Comparison of ENCODE assay signal across 8 cellular contexts in the genomic region with DNA sequence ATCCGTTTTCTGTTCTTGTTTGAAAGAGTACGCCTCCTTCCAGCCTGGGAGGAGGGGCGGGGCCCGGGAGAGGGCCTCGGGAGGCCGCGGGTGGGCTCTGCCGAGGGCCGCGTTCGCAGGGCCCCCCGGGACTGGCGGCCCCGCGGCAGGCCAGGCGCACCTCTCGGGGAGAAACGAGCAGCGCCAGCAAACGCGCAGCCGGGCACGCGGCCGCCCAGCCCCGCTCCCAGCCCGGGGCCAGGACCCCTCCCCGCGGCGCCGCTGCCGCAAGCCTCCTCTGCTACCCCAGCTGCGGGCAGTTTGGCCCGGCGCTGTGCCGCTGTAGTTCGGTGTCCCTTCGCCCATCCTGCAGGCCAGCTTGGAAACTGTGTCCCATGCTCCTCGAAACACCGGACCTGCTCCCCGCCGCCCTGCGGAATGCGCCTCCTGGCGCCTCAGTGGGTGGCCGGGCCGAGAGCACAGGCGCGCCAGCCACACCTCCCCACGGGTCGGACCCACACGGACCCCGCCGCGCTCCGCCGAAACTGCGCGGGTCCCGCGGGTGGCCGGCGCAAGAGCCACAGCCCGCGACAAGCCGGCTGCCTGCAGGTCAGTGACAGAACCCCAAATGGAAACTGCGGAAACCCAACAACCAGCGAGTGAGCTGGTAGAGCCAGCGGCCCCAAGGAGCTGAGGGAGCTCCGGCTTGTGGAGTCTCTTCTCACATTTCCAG. TPM values are rescaled to one million over a fixed set of nuclear protein-coding genes. Genes with fewer than 3 reads are reported as not detected.
A peak's percentile ranks its signal among the peaks of the same experiment; 100 is the strongest.
DNase-seq lines count a peak whose midpoint lies in the region; ATAC-seq, FAIRE-seq and TF ChIP-seq lines count a peak whose summit lies in the region.

No MANE protein-coding gene starts in this region.

- peak overlapping the region; percentile 88 for H3K4me2 ChIP-seq in KMS-11
- H3K4me2 ChIP-seq in H1 (ENCODE audit: insufficient read depth in 1 of 2, low read depth in 2 of 2, low read length in 2 of 2): peak overlapping the region; percentile 55 to 87

- POLR2A ChIA-PET in H1 (lab: Charles Lee; ENCODE audit: partially characterized antibody): interaction anchor here (1.8 kb wide), 1 partner anchor 17 kb away, joined by 6 read pairs; no protein-coding TSS in a partner anchor

- H2BK15ac ChIP-seq in H1 (ENCODE audit: low read length): no peak overlapping the region

- TF ChIP-seq CTCF in AG10803 (conservative IDR thresholded peaks at IDR 0.05; ENCODE audit: low read length) (no peak), KMS-11 (conservative IDR thresholded peaks at IDR 0.05; ENCODE audit: low read depth, low read length) (no peak), H1 (IDR thresholded peaks at IDR 0.05; ENCODE audit: control extremely low read depth in 1 of 3, insufficient read depth in 1 of 3, low read depth in 1 of 3, low read length in 3 of 3) (no peak), nephron (IDR thresholded peaks at IDR 0.05; ENCODE audit: unreplicated experiment in 3 of 3) (no peak)

- no peak overlapping the region for H2BK5ac ChIP-seq in H1 (ENCODE audit: low read depth, low read length)

- H3K9ac ChIP-seq in KMS-11: no peak overlapping the region
- H3K9ac ChIP-seq in H1 (replicated peaks in 1 of 4; ENCODE audit: extremely low read depth in 1 of 4, low read depth in 3 of 4, low read length in 3 of 4): no peak overlapping the region

- H3K4ac ChIP-seq in H1 (replicated peaks; ENCODE audit: insufficient read length, low read depth, low read length): no peak overlapping the region

- H4K91ac ChIP-seq in H1 (replicated peaks; ENCODE audit: insufficient read length, low read length): no peak overlapping the region

- H4K20me1 ChIP-seq in KMS-11 (ENCODE audit: insufficient read depth) (no peaks in the 10 kb centered on the region), H1 (replicated peaks in 1 of 2; ENCODE audit: control insufficient read depth in 1 of 2, insufficient read depth in 2 of 2, low read length in 2 of 2) (peaks cover 0 to 20% of the 10 kb centered on the region in 2 experiments)

- H3K9me3 Mint-ChIP-seq in nephron: peaks cover 11% of the 10 kb centered on the region

- H3K4me1 ChIP-seq in KMS-11 (ENCODE audit: low read depth, poor library complexity, severe bottlenecking): peaks cover 14% of the 10 kb centered on the region
- H3K4me1 ChIP-seq in H1 (replicated peaks in 1 of 4; ENCODE audit: control insufficient read depth in 3 of 4, insufficient read depth in 4 of 4, low read length in 3 of 4): peaks cover 0 to 29% (median 9%) of the 10 kb centered on the region in 4 experiments; a peak in 5 of 7 replicates

- H4K5ac ChIP-seq in H1 (ENCODE audit: insufficient read length, low read depth, low read length): no peak overlapping the region

- no peak overlapping the region for H3K23ac ChIP-seq in H1 (ENCODE audit: insufficient read length)

- FAIRE-seq in H1 (lab: Jason Lieb, UNC): no peak

- WGBS in H1 (ENCODE audit: extremely low coverage in 1 of 2, insufficient coverage in 1 of 2, insufficient read length in 1 of 2, insufficient replicate concordance in 2 of 2, low coverage in 1 of 2, low lambda C conversion rate in 2 of 2, missing lambda C conversion rate in 1 of 2), 2 experiments: 4% methylated on average over 31 of the region's 70 CpGs; no CpG with 5 or more reads in 1 of the 2 experiments

- no peaks in the 10 kb centered on the region; the same call in 1 of the 2 replicates for H3K79me1 ChIP-seq in H1 (ENCODE audit: low read depth, low read length)

- TF ChIP-seq RAD21 in H1 (IDR thresholded peaks at IDR 0.05 in 1 of 2, conservative IDR thresholded peaks at IDR 0.05 in 1 of 2; ENCODE audit: low read depth in 2 of 2, low read length in 2 of 2): no peak

- no peak overlapping the region for H3K14ac ChIP-seq in H1 (ENCODE audit: insufficient read length)

- H2BK20ac ChIP-seq in H1 (ENCODE audit: low read length): no peak overlapping the region

- no peak overlapping the region for H4K8ac ChIP-seq in H1 (ENCODE audit: extremely low read depth, insufficient read depth, low read length)

- H2BK12ac ChIP-seq in H1 (ENCODE audit: low read depth, low read length): 0 out of 2 replicates have a peak overlapping the region, but pooled peaks have one; percentile 17

- no peak overlapping the region for H3K56ac ChIP-seq in H1 (replicated peaks; ENCODE audit: insufficient read length, low read depth, low read length)

- H3K79me2 ChIP-seq in KMS-11 (ENCODE audit: insufficient read depth, low read depth) (no peaks in the 10 kb centered on the region), H1 (ENCODE audit: control insufficient read depth in 1 of 2, insufficient read depth in 2 of 2, low read length in 2 of 2) (no peaks in the 10 kb centered on the region)

- H2AK5ac ChIP-seq in H1 (ENCODE audit: low read depth, low read length): no peak overlapping the region

- H2AFZ ChIP-seq in KMS-11 (ENCODE audit: low read depth) (peak overlapping the region; percentile 95), H1 (ENCODE audit: low read length) (no peak overlapping the region; the same call in 1 of the 2 replicates)

- TF ChIP-seq POLR2A in H1 (IDR thresholded peaks at IDR 0.05; ENCODE audit: control extremely low read depth in 1 of 2, low read depth in 2 of 2, low read length in 2 of 2): no peak

- peak overlapping the region; percentile 58 for H3K4me3 ChIP-seq in AG10803 (ENCODE audit: low read length)
- H3K4me3 ChIP-seq in KMS-11 (IDR thresholded peaks at IDR 0.05; ENCODE audit: insufficient read depth, low read depth, low read length): no peak overlapping the region
- H3K4me3 ChIP-seq in H1 (ENCODE audit: extremely low read depth in 1 of 4, insufficient read depth in 2 of 4, low read depth in 3 of 4, low read length in 4 of 4): peak overlapping the region; percentile 35 to 66 (median 54)

- CTCF ChIA-PET in H1 (lab: Charles Lee; ENCODE audit: partially characterized antibody): interaction anchor here (1.8 to 3.8 kb wide), 4 partner anchors 12 to 30 kb away, joined by 5 to 16 read pairs (median 9); no protein-coding TSS in a partner anchor

- H3K4me1 Mint-ChIP-seq in nephron: peaks cover 40% of the 10 kb centered on the region

- H3K27me3 ChIP-seq in KMS-11 (ENCODE audit: insufficient read depth, low read depth): no peaks in the 10 kb centered on the region
- peaks cover 43 to 87% (median 77%) of the 10 kb centered on the region in 4 experiments for H3K27me3 ChIP-seq in H1 (replicated peaks in 1 of 4; ENCODE audit: control insufficient read depth in 3 of 4, extremely low read depth in 1 of 4, insufficient read depth in 3 of 4, low read length in 3 of 4)

- peak overlapping the region in 1 of 3 experiments; percentile 86 for H3K27ac Mint-ChIP-seq in nephron

- TF ChIP-seq EP300 in H1 (IDR thresholded peaks at IDR 0.05; ENCODE audit: borderline replicate concordance in 1 of 2, low read depth in 2 of 2, low read length in 2 of 2): no peak

- no peaks in the 10 kb centered on the region for H3K36me3 Mint-ChIP-seq in nephron (ENCODE audit: low read depth)

- no peak overlapping the region for H3K18ac ChIP-seq in H1 (ENCODE audit: extremely low read depth, low read length)

- peaks cover 40% of the 10 kb centered on the region for H3K23me2 ChIP-seq in H1 (ENCODE audit: low read depth, low read length)

- DNase-seq in AG10803 (ENCODE audit: low read depth): no peak
- DNase-seq in H1 (ENCODE audit: low read depth in 1 of 2, low spot score in 2 of 2): peak in 1 of 2 experiments; percentile 64
- no peak for DNase-seq in hippocampal formation (lab: John Stamatoyannopoulos, UW)
- DNase-seq in NCI-H2029 treated with DMSO at 0.1 percent for 48 hours (lab: John Stamatoyannopoulos, UW): no peak

- H2BK120ac ChIP-seq in H1 (replicated peaks; ENCODE audit: low read depth, low read length): no peak overlapping the region

- H3K9me3 ChIP-seq in H1 (ENCODE audit: insufficient read depth in 2 of 2, low read depth in 1 of 2, low read length in 1 of 2): no peaks in the 10 kb centered on the region

- peak overlapping the region; percentile 84 to 92 (median 91) for H3K4me3 Mint-ChIP-seq in nephron

- H3K27me3 Mint-ChIP-seq in nephron (ENCODE audit: low read depth): peaks cover 56% of the 10 kb centered on the region

- H3K27ac ChIP-seq in KMS-11 (no peak overlapping the region), H1 (ENCODE audit: low read depth, low read length) (no peak overlapping the region)

- no peak for ATAC-seq in GM21723 (IDR thresholded peaks at IDR 0.05; ENCODE audit: unreplicated experiment)
- no peak for ATAC-seq in GM21619 (IDR thresholded peaks at IDR 0.05; ENCODE audit: unreplicated experiment)

- H3K36me3 ChIP-seq in KMS-11 (ENCODE audit: insufficient read depth): no peaks in the 10 kb centered on the region
- H3K36me3 ChIP-seq in H1 (ENCODE audit: control insufficient read depth in 2 of 4, insufficient read depth in 4 of 4, low read length in 3 of 4): peaks cover 0 to 3% (median 0%) of the 10 kb centered on the region in 4 experiments; a peak in 1 of 8 replicates

TF ChIP-seq in H1, 55 proteins besides CTCF, POLR2A, EP300 and RAD21 (continues in another document):
- TF ChIP-seq JUN (IDR thresholded peaks at IDR 0.05; ENCODE audit: low read depth, low read length): no peak
- no peak for TF ChIP-seq CHD2 (IDR thresholded peaks at IDR 0.05; ENCODE audit: low read length)
- TF ChIP-seq EZH2 (IDR thresholded peaks at IDR 0.05; ENCODE audit: low read depth, low read length, severe bottlenecking): peak; percentile 89
- TF ChIP-seq ASH2L (IDR thresholded peaks at IDR 0.05; ENCODE audit: low read length): peak; percentile 40
- TF ChIP-seq, protein P1, sequence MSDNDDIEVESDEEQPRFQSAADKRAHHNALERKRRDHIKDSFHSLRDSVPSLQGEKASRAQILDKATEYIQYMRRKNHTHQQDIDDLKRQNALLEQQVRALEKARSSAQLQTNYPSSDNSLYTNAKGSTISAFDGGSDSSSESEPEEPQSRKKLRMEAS (IDR thresholded peaks at IDR 0.05): no peak
- TF ChIP-seq TEAD4 (IDR thresholded peaks at IDR 0.05; ENCODE audit: low read depth, low read length): peak; percentile 46; the same call in 1 of the 2 replicates
- TF ChIP-seq SIRT6 (IDR thresholded peaks at IDR 0.05; ENCODE audit: low read length): no peak

RNA-seq across cellular contexts. Expression of gene OCA2, which starts 2.2 kb away (rescaled TPM):
- 0.20 and 0.57 TPM in 2 replicates for total RNA-seq in H1 (2021; fragmentation: NEBNext Ultra II Directional; extraction: Animal tissue kit (Norgen Biotek cat#: 25700))
- polyA plus RNA-seq in H1 (2011; rRNA removed): 0.20 and 0.36 TPM in 2 replicates
- polyA plus RNA-seq in H1 (2011; cell fraction: cytosol; rRNA removed): 0.26 TPM
- polyA plus RNA-seq in H1 (2011; cell fraction: nucleus; rRNA removed): 0.40 TPM
- 0.12 to 0.29 TPM (median 0.23 TPM) in 4 replicates for polyA plus RNA-seq in H1 (2012, experiment 1 of 2)
- polyA plus RNA-seq in H1 (2012, experiment 2 of 2): 0.09 TPM
- 0.30 TPM for polyA plus RNA-seq in H1 (2013, experiment 1 of 2)
- polyA plus RNA-seq in H1 (2013, experiment 2 of 2): 0.33 TPM
- 0.17 and 0.28 TPM in 2 replicates for polyA minus RNA-seq in H1 (2011; rRNA and poly(A)+ RNA removed)
- polyA minus RNA-seq in H1 (2011; cell fraction: cytosol; rRNA and poly(A)+ RNA removed): not detected
- polyA minus RNA-seq in H1 (2011; cell fraction: nucleus; rRNA and poly(A)+ RNA removed): 1.00 TPM
